ENCODE assay signal across 18 cellular contexts in genomic region chr1:155759966-155760630, GRCh38.
DNase-seq lines count a peak whose midpoint lies in the region; ATAC-seq and TF ChIP-seq lines count a peak whose summit lies in the region.
"Had no signal": no experiment of that assay in that cellular context is flagged by ENCODE, and none has a peak within 500 bp of the region (broad histone marks: within the 10 kb centered on the region; RNA-seq: fewer than 3 reads in every experiment).

No MANE protein-coding gene starts in this region.

- DNase-seq in RWPE1 (ENCODE audit: low spot score): peak; percentile 75
- peak; percentile 11 for DNase-seq in renal cortical epithelial cell (ENCODE audit: low read depth)
- DNase-seq in A673 (ENCODE audit: low spot score): no peak
- DNase-seq in heart right ventricle: no peak
- DNase-seq in cardiac septum (ENCODE audit: low spot score): no peak
- DNase-seq: COR-L47, DMS153, EL, HCEC 1CT, KBM-7, NCI-H1092 treated with DMSO at 0.1 percent for 48 hours, NCI-H1694, NCI-H446, SHP77 had no signal

- no peak overlapping the region for H3K4me3 ChIP-seq in HUES64 (ENCODE audit: low read length)
- H3K4me3 ChIP-seq in A673 (ENCODE audit: low read depth, low read length, poor library complexity, severe bottlenecking): no peak overlapping the region
- H3K4me3 ChIP-seq in heart right ventricle: no peak overlapping the region
- H3K4me3 ChIP-seq: BLaER1 treated with 17β-estradiol and CSF1 and Interleukin-3, amounts not matched to agents 10 nM and 100 nM had no signal

- H3K27me3 ChIP-seq in HUES64 (ENCODE audit: insufficient read depth, low read length) (no peaks in the 10 kb centered on the region), A673 (replicated peaks; ENCODE audit: insufficient read depth, low read depth, low read length, poor library complexity) (no peaks in the 10 kb centered on the region), heart right ventricle (no peaks in the 10 kb centered on the region)
- H3K27me3 ChIP-seq: BLaER1 treated with 17β-estradiol and CSF1 and Interleukin-3, amounts not matched to agents 10 nM and 100 nM had no signal

- ATAC-seq in esophagus mucosa (peak; percentile 42), heart right ventricle (no peak)
- ATAC-seq: Panc1 had no signal

- H3K27ac ChIP-seq in HUES64 (ENCODE audit: low read depth, low read length): peak overlapping the region; percentile 34; the same call in 1 of the 2 replicates
- no peak overlapping the region; the same call in 1 of the 2 replicates for H3K27ac ChIP-seq in RWPE1
- no peak overlapping the region for H3K27ac ChIP-seq in A673 (ENCODE audit: low read depth, low read length, poor library complexity, severe bottlenecking)
- H3K27ac ChIP-seq in heart right ventricle: no peak overlapping the region
- H3K27ac ChIP-seq: BLaER1 treated with 17β-estradiol and CSF1 and Interleukin-3, amounts not matched to agents 10 nM and 100 nM had no signal

- CTCF ChIA-PET in RWPE1 (lab: Yijun Ruan, JAX): no interaction called here
- CTCF ChIA-PET in A673 (lab: Charles Lee): no interaction called here

- TF ChIP-seq CTCF in RWPE1 (conservative IDR thresholded peaks at IDR 0.05; ENCODE audit: low read depth): no peak
- no peak for TF ChIP-seq CTCF in A673 (conservative IDR thresholded peaks at IDR 0.05; ENCODE audit: low read depth, low read length)
- no peak for TF ChIP-seq CTCF in heart right ventricle (IDR thresholded peaks at IDR 0.05)

- WGBS in HUES64: 89% methylated on average over 4 of the region's 4 CpGs
- 95 to 97% methylated on average over 4 of the region's 4 CpGs for WGBS in heart right ventricle, 2 donors

- POLR2A ChIA-PET in RWPE1 (lab: Yijun Ruan, JAX; ENCODE audit: low non-redundant PET): interaction anchor here (1.2 kb wide), 1 partner anchor 19 kb away, joined by 6 read pairs; no protein-coding TSS in a partner anchor
- POLR2A ChIA-PET in A673 (lab: Charles Lee; ENCODE audit: low non-redundant PET): no interaction called here

- H3K36me3 ChIP-seq in HUES64 (ENCODE audit: insufficient read depth, low read length) (peaks cover 87% of the 10 kb centered on the region), A673 (ENCODE audit: insufficient read depth, low read length, poor library complexity, severe bottlenecking) (peaks cover 52% of the 10 kb centered on the region), heart right ventricle (peaks cover 8 to 94% (median 58%) of the 10 kb centered on the region in 9 donors)

- H3K4me1 ChIP-seq in HUES64 (ENCODE audit: insufficient read depth, low read length) (0 out of 2 replicates have a peak, but pooled peaks cover 2% of the 10 kb centered on the region), A673 (ENCODE audit: insufficient read depth, low read length, poor library complexity, severe bottlenecking) (no peaks in the 10 kb centered on the region), heart right ventricle (peaks cover 0 to 13% (median 0%) of the 10 kb centered on the region in 9 donors)

- H3K9ac ChIP-seq in HUES64 (ENCODE audit: low read depth, low read length): no peak overlapping the region
- H3K9ac ChIP-seq: BLaER1 treated with 17β-estradiol and CSF1 and Interleukin-3, amounts not matched to agents 10 nM and 100 nM had no signal

- H3K9me3 ChIP-seq in HUES64 (ENCODE audit: insufficient read depth, low read depth, low read length) (no peaks in the 10 kb centered on the region), A673 (ENCODE audit: low read depth, low read length, poor library complexity, severe bottlenecking) (no peaks in the 10 kb centered on the region), heart right ventricle (no peaks in the 10 kb centered on the region)
- H3K9me3 ChIP-seq: BLaER1 treated with 17β-estradiol and CSF1 and Interleukin-3, amounts not matched to agents 10 nM and 100 nM had no signal

- BruUV-seq in A673 (replicated peaks; lab: Mats Ljungman, UMichigan): no TSS peak

- intact Hi-C loops in A673 (cut with micrococcal nuclease; ENCODE audit: unreplicated experiment) (no loop called here), heart right ventricle (cut with DNase I) (loop anchor here in 1 of 10 donors (5.0 kb wide), 1 partner anchor 42 kb away; no protein-coding TSS in a partner anchor), cardiac septum (cut with DNase I) (loop anchor here (10.0 kb wide), 1 partner anchor 245 kb away; no protein-coding TSS in a partner anchor)

Comparison
In these comparisons a context has a peak if more than half of its experiments do, and no peak if none do; other contexts are left out.
1. DNase-seq: peak in RWPE1 (single experiment) and renal cortical epithelial cell (single experiment); none in A673 (single experiment), heart right ventricle (0 of 2) and cardiac septum (single experiment).